10 cellular contexts compared by ENCODE assay signal in genomic region chr6:141610741-141611140, GRCh38.
DNase-seq lines count a peak whose midpoint lies in the region; ATAC-seq, FAIRE-seq and TF ChIP-seq lines count a peak whose summit lies in the region.
"Had no signal": no experiment of that assay in that cellular context is flagged by ENCODE, and none has a peak within 500 bp of the region (broad histone marks: within the 10 kb centered on the region; RNA-seq: fewer than 3 reads in every experiment).

No MANE protein-coding gene starts in this region.

- ATAC-seq in GM18517 (IDR thresholded peaks at IDR 0.05; ENCODE audit: unreplicated experiment) (no peak), HG03175 (IDR thresholded peaks at IDR 0.05; ENCODE audit: unreplicated experiment) (no peak)

- FAIRE-seq in GM19239 (lab: Jason Lieb, UNC): no peak

- TF ChIP-seq CTCF in LNCAP (IDR thresholded peaks at IDR 0.05) (peak; percentile 42), choroid plexus epithelial cell (conservative IDR thresholded peaks at IDR 0.05; ENCODE audit: low read depth, low read length) (peak; percentile 72)

- peak; percentile 46 for DNase-seq in DMS53 treated with DMSO at 0.1 percent for 48 hours (lab: John Stamatoyannopoulos, UW; ENCODE audit: unreplicated experiment)
- peak; percentile 72 for DNase-seq in choroid plexus epithelial cell (ENCODE audit: low read depth)
- DNase-seq in lung microvascular endothelial cell (ENCODE audit: low read depth in 2 of 2): peak; percentile 0 to 62
- no peak for DNase-seq in GM19239 (ENCODE audit: insufficient read length, low spot score)
- no peak for DNase-seq in NCI-H2227 (lab: John Stamatoyannopoulos, UW; ENCODE audit: unreplicated experiment)
- DNase-seq: activated gamma-delta T cell treated with Interleukin-2 at 50 U/mL for 16 hours, NCI-H187 treated with DMSO at 0.1 percent for 48 hours had no signal

- H3K4me3 ChIP-seq in choroid plexus epithelial cell (ENCODE audit: low read depth, low read length): no peak overlapping the region

Comparison
In these comparisons a context has a peak if more than half of its experiments do, and no peak if none do; other contexts are left out.
1. DNase-seq: peak in DMS53 treated with DMSO at 0.1 percent for 48 hours (single experiment), choroid plexus epithelial cell (single experiment) and lung microvascular endothelial cell (2 of 2); none in GM19239 (single experiment) and NCI-H2227 (single experiment).